8 cellular contexts compared by ENCODE assay signal in genomic region chr10:92239600-92240288, GRCh38. TPM values are rescaled to one million over a fixed set of nuclear protein-coding genes. Genes with fewer than 3 reads are reported as not detected.
A peak's percentile ranks its signal among the peaks of the same experiment; 100 is the strongest.
DNase-seq lines count a peak whose midpoint lies in the region; ATAC-seq and TF ChIP-seq lines count a peak whose summit lies in the region.

No MANE protein-coding gene starts in this region.

- H3K9me3 Mint-ChIP-seq in stimulated activated naive CD8-positive, alpha-beta T cell treated with anti-CD3 and anti-CD28 coated beads, Interleukin-15, Interleukin-2, amounts not matched to agents 100 ng/mL and 50 ng/mL, for 24 hours: no peaks in the 10 kb centered on the region

- H3K27me3 Mint-ChIP-seq in stimulated activated naive CD8-positive, alpha-beta T cell treated with anti-CD3 and anti-CD28 coated beads, Interleukin-15, Interleukin-2, amounts not matched to agents 100 ng/mL and 50 ng/mL, for 24 hours: peaks cover 8% of the 10 kb centered on the region

- H3K4me3 ChIP-seq in AG09309 (ENCODE audit: control insufficient read depth, low read depth, low read length): peak overlapping the region; percentile 59
- peak overlapping the region; percentile 71 for H3K4me3 ChIP-seq in epithelial cell of proximal tubule (ENCODE audit: low read depth, low read length)

- TF ChIP-seq CTCF in AG09309 (IDR thresholded peaks at IDR 0.05; ENCODE audit: control insufficient read depth, insufficient read depth, low read depth, low read length, missing control alignments) (no peak), epithelial cell of proximal tubule (conservative IDR thresholded peaks at IDR 0.05; ENCODE audit: low read depth, low read length) (no peak)

- H3K4me1 Mint-ChIP-seq in stimulated activated naive CD8-positive, alpha-beta T cell treated with anti-CD3 and anti-CD28 coated beads, Interleukin-15, Interleukin-2, amounts not matched to agents 100 ng/mL and 50 ng/mL, for 24 hours (ENCODE audit: low read depth): peaks cover 41% of the 10 kb centered on the region

- ATAC-seq in GM19452 (IDR thresholded peaks at IDR 0.05; ENCODE audit: unreplicated experiment) (peak; percentile 43), GM21526 (IDR thresholded peaks at IDR 0.05; ENCODE audit: low FRiP score, unreplicated experiment) (no peak)

- no peak overlapping the region for H3K27ac Mint-ChIP-seq in stimulated activated naive CD8-positive, alpha-beta T cell treated with anti-CD3 and anti-CD28 coated beads, Interleukin-15, Interleukin-2, amounts not matched to agents 100 ng/mL and 50 ng/mL, for 24 hours

- no peak for DNase-seq in AG09309 (ENCODE audit: low read depth)
- peak; percentile 10 for DNase-seq in LHCN-M2 (ENCODE audit: low read depth)
- DNase-seq in activated CD8-positive, alpha-beta memory T cell treated with anti-CD3 and anti-CD28 coated beads, Interleukin-2, amount 50 U/mL, for 48 hours: peak; percentile 71
- DNase-seq in epithelial cell of proximal tubule (ENCODE audit: low read depth): no peak
- DNase-seq in mucosa of gallbladder (ENCODE audit: low spot score): peak; percentile 23

- peak overlapping the region; percentile 86 for H3K4me3 Mint-ChIP-seq in stimulated activated naive CD8-positive, alpha-beta T cell treated with anti-CD3 and anti-CD28 coated beads, Interleukin-15, Interleukin-2, amounts not matched to agents 100 ng/mL and 50 ng/mL, for 24 hours

- H3K36me3 Mint-ChIP-seq in stimulated activated naive CD8-positive, alpha-beta T cell treated with anti-CD3 and anti-CD28 coated beads, Interleukin-15, Interleukin-2, amounts not matched to agents 100 ng/mL and 50 ng/mL, for 24 hours (ENCODE audit: low read depth): peaks cover 4% of the 10 kb centered on the region

RNA-seq across cellular contexts. Expression of gene CPEB3, which starts 51.1 kb away (rescaled TPM):
- total RNA-seq in LHCN-M2 (2014; rRNA removed): 0.40 and 0.45 TPM in 2 replicates
- polyA plus RNA-seq in LHCN-M2 (2012): 0.12 TPM
- total RNA-seq in epithelial cell of proximal tubule: 0.52 and 0.58 TPM in 2 replicates
- 9.7 TPM for total RNA-seq in mucosa of gallbladder

RNA-seq across cellular contexts. Expression of gene MARCHF5, which starts 51.2 kb away (rescaled TPM):
- total RNA-seq in LHCN-M2 (2014; rRNA removed) (7.5 and 12.7 TPM in 2 replicates), epithelial cell of proximal tubule (7.6 and 9.6 TPM in 2 replicates), mucosa of gallbladder (51.2 TPM)
- polyA plus RNA-seq in LHCN-M2 (2012): 17.8 TPM

Comparison
In these comparisons a context has a peak if more than half of its experiments do, and no peak if none do; other contexts are left out.
1. DNase-seq: peak in LHCN-M2 (single experiment), activated CD8-positive, alpha-beta memory T cell treated with anti-CD3 and anti-CD28 coated beads, Interleukin-2, amount 50 U/mL, for 48 hours (single experiment) and mucosa of gallbladder (single experiment); none in AG09309 (single experiment) and epithelial cell of proximal tubule (single experiment).